In the genomic region with DNA sequence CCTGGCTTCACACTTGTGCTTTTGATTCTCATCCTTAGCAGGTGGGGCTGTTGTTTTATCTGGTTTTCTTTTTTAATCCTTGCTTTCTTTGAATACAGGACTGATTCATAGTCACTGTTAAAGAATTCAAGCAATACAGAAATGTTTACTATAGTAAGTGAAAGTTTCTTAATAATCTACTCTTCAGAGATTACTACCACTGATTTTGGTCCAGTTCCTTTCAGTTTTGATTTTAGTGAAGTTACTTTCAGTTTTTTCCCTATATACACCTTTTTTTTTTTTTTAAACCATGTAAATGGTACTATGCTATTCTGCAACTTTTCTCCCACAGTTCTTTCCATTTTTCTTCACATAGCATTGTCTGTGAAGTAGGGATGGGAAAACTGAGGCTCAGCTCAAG, we compare ENCODE assay signal across 11 cellular contexts. TPM values are rescaled to one million over a fixed set of nuclear protein-coding genes. Genes with fewer than 3 reads are reported as not detected.
DNase-seq lines count a peak whose midpoint lies in the region; ATAC-seq and TF ChIP-seq lines count a peak whose summit lies in the region.
"Had no signal": no experiment of that assay in that cellular context is flagged by ENCODE, and none has a peak within 500 bp of the region (broad histone marks: within the 10 kb centered on the region; RNA-seq: fewer than 3 reads in every experiment).

No MANE protein-coding gene starts in this region.

- peaks cover 5% of the 10 kb centered on the region for H3K36me3 Mint-ChIP-seq in activated CD4-positive, alpha-beta T cell treated with anti-CD3 and anti-CD28 coated beads, Interleukin-2, amount 10 ng/mL, durations not matched to agents 24 days and 14 days (ENCODE audit: low read depth)
- H3K36me3 Mint-ChIP-seq in T-helper 17 cell (ENCODE audit: low read depth) (peaks cover 2% of the 10 kb centered on the region), glutamatergic neuron (ENCODE audit: unreplicated experiment) (no peaks in the 10 kb centered on the region)

- DNase-seq in activated CD4-positive, alpha-beta T cell treated with anti-CD3 and anti-CD28 coated beads, Interleukin-2, amount 10 ng/mL, durations not matched to agents 24 days and 14 days = no peak
- DNase-seq in activated CD4-positive, alpha-beta T cell treated with anti-CD3 and anti-CD28 coated beads, Interleukin-2, amount 50 U/mL, for 1 hour = no peak
- no peak for DNase-seq in T-helper 17 cell
- DNase-seq in glutamatergic neuron = no peak
- DNase-seq in NCI-H1417 (lab: John Stamatoyannopoulos, UW) = no peak
- DNase-seq in NCI-H187 (lab: John Stamatoyannopoulos, UW) = no peak
- no peak for DNase-seq in NCI-H187 treated with DMSO at 0.1 percent for 48 hours (lab: John Stamatoyannopoulos, UW)
- DNase-seq: ACHN, mesendoderm, SJCRH30 had no signal

- peak overlapping the region; percentile 89 for H3K4me3 Mint-ChIP-seq in activated CD4-positive, alpha-beta T cell treated with anti-CD3 and anti-CD28 coated beads, Interleukin-2, amount 10 ng/mL, durations not matched to agents 24 days and 14 days
- H3K4me3 Mint-ChIP-seq in T-helper 17 cell (peak overlapping the region; percentile 96), glutamatergic neuron (ENCODE audit: unreplicated experiment) (peak overlapping the region; percentile 43)

- peak; percentile 24 for ATAC-seq in T-helper 17 cell

- H3K27me3 ChIP-seq in subcutaneous abdominal adipose tissue (ENCODE audit: control insufficient read depth in 5 of 5, insufficient read depth in 4 of 5, low read length in 5 of 5) = no peaks in the 10 kb centered on the region
- H3K27me3 ChIP-seq: SJCRH30 had no signal

- H3K9me3 ChIP-seq in T-helper 17 cell (ENCODE audit: control insufficient read depth, low read length, poor library complexity, severe bottlenecking) (no peaks in the 10 kb centered on the region), subcutaneous abdominal adipose tissue (ENCODE audit: control insufficient read depth in 5 of 5, low read length in 5 of 5) (no peaks in the 10 kb centered on the region)
- H3K9me3 ChIP-seq: SJCRH30 had no signal

- H3K4me1 ChIP-seq in subcutaneous abdominal adipose tissue (ENCODE audit: control insufficient read depth in 5 of 5, insufficient read depth in 5 of 5, low read length in 5 of 5) = peaks cover 22 to 66% (median 60%) of the 10 kb centered on the region in 5 donors

- H3K9ac ChIP-seq in subcutaneous abdominal adipose tissue (ENCODE audit: low read length in 5 of 5) = peak overlapping the region in 2 of 5 donors; percentile 20 to 41

- peak overlapping the region; percentile 54 for H3K27ac ChIP-seq in subcutaneous abdominal adipose tissue (ENCODE audit: low read depth, low read length)
- H3K27ac ChIP-seq: SJCRH30 had no signal

- H3K36me3 ChIP-seq in subcutaneous abdominal adipose tissue (ENCODE audit: control insufficient read depth in 5 of 5, insufficient read depth in 5 of 5, low read length in 5 of 5) = peaks cover 0 to 7% (median 4%) of the 10 kb centered on the region in 5 donors

- no peak for TF ChIP-seq CTCF in glutamatergic neuron (IDR thresholded peaks at IDR 0.05; ENCODE audit: partially characterized antibody, unreplicated experiment)

- intact Hi-C loops in activated CD4-positive, alpha-beta T cell treated with anti-CD3 and anti-CD28 coated beads, Interleukin-2, amount 10 ng/mL, durations not matched to agents 24 days and 14 days (cut with micrococcal nuclease) = loop anchor here (1.0 to 5.0 kb wide), 4 partner anchors 8 to 140 kb away; a partner anchor contains a TSS

- H3K4me1 Mint-ChIP-seq in activated CD4-positive, alpha-beta T cell treated with anti-CD3 and anti-CD28 coated beads, Interleukin-2, amount 10 ng/mL, durations not matched to agents 24 days and 14 days = peaks cover 61% of the 10 kb centered on the region
- H3K4me1 Mint-ChIP-seq in T-helper 17 cell (peaks cover 59% of the 10 kb centered on the region), glutamatergic neuron (ENCODE audit: low read depth, unreplicated experiment) (peaks cover 55% of the 10 kb centered on the region)

- no peaks in the 10 kb centered on the region for H3K27me3 Mint-ChIP-seq in activated CD4-positive, alpha-beta T cell treated with anti-CD3 and anti-CD28 coated beads, Interleukin-2, amount 10 ng/mL, durations not matched to agents 24 days and 14 days
- no peaks in the 10 kb centered on the region for H3K27me3 Mint-ChIP-seq in T-helper 17 cell
- H3K27me3 Mint-ChIP-seq in glutamatergic neuron (ENCODE audit: unreplicated experiment) = peaks cover 12% of the 10 kb centered on the region

- no peak overlapping the region for H3K4me3 ChIP-seq in subcutaneous abdominal adipose tissue (ENCODE audit: low read depth in 1 of 5, low read length in 5 of 5)
- H3K4me3 ChIP-seq: SJCRH30 had no signal

- peak overlapping the region; percentile 98 for H3K27ac Mint-ChIP-seq in activated CD4-positive, alpha-beta T cell treated with anti-CD3 and anti-CD28 coated beads, Interleukin-2, amount 10 ng/mL, durations not matched to agents 24 days and 14 days
- H3K27ac Mint-ChIP-seq in T-helper 17 cell (peak overlapping the region; percentile 99), glutamatergic neuron (ENCODE audit: unreplicated experiment) (peak overlapping the region; percentile 53)

- no peaks in the 10 kb centered on the region for H3K9me3 Mint-ChIP-seq in activated CD4-positive, alpha-beta T cell treated with anti-CD3 and anti-CD28 coated beads, Interleukin-2, amount 10 ng/mL, durations not matched to agents 24 days and 14 days
- peaks cover 14% of the 10 kb centered on the region for H3K9me3 Mint-ChIP-seq in glutamatergic neuron (ENCODE audit: unreplicated experiment)

RNA-seq across cellular contexts. Expression of a gene that starts 53.6 kb away (rescaled TPM):
- 134 and 135 TPM in 2 replicates for total RNA-seq in activated CD4-positive, alpha-beta T cell treated with anti-CD3 and anti-CD28 coated beads, Interleukin-2, amount 10 ng/mL, durations not matched to agents 24 days and 14 days
- total RNA-seq in T-helper 17 cell (100 to 1,000 TPM; 129 to 153 TPM), glutamatergic neuron (ENCODE audit: unreplicated experiment) (203 TPM)

RNA-seq across cellular contexts. Expression of a gene that starts 56.2 kb away (rescaled TPM):
- 3.3 and 4.4 TPM in 2 replicates for total RNA-seq in activated CD4-positive, alpha-beta T cell treated with anti-CD3 and anti-CD28 coated beads, Interleukin-2, amount 10 ng/mL, durations not matched to agents 24 days and 14 days
- total RNA-seq in T-helper 17 cell (1 to 10 TPM; 3.8 to 3.9 TPM), glutamatergic neuron (ENCODE audit: unreplicated experiment) (1.7 TPM)

RNA-seq across cellular contexts. Expression of a gene that starts 56.9 kb away (rescaled TPM):
- total RNA-seq in activated CD4-positive, alpha-beta T cell treated with anti-CD3 and anti-CD28 coated beads, Interleukin-2, amount 10 ng/mL, durations not matched to agents 24 days and 14 days = 370 and 391 TPM in 2 replicates
- 100 to 1,000 TPM; 175 to 195 TPM for total RNA-seq in T-helper 17 cell
- 394 TPM for total RNA-seq in glutamatergic neuron (ENCODE audit: unreplicated experiment)

Comparison
In these comparisons a context has a peak if more than half of its experiments do, and no peak if none do; other contexts are left out.
1. H3K4me3 Mint-ChIP-seq: peak in every context shown above with its lines; median percentile 96 in T-helper 17 cell; 89 in activated CD4-positive, alpha-beta T cell treated with anti-CD3 and anti-CD28 coated beads, Interleukin-2, amount 10 ng/mL, durations not matched to agents 24 days and 14 days; 43 in glutamatergic neuron.